In genomic region chr18:48090021-48090420, GRCh38 we compare ENCODE assay signal across 21 cellular contexts.
"Had no signal": no experiment of that assay in that cellular context is flagged by ENCODE, and none has a peak within 500 bp of the region (broad histone marks: within the 10 kb centered on the region; RNA-seq: fewer than 3 reads in every experiment).

No MANE protein-coding gene starts in this region.

- H3K27ac ChIP-seq: SJSA1, SK-N-MC had no signal

- DNase-seq: KBM-7, MV-4-11, NCI-H1048, NCI-H1105, NCI-H1417, NCI-H1436 treated with DMSO at 0.1 percent for 48 hours, NCI-H1694, NCI-H187 treated with DMSO at 0.1 percent for 48 hours, NCI-H2029 treated with DMSO at 0.1 percent for 48 hours, NCI-H2171 treated with DMSO at 0.1 percent for 48 hours, NCI-H345, NCI-H446 treated with DMSO at 0.1 percent for 48 hours, NCI-H510A treated with DMSO at 0.1 percent for 48 hours, NCI-H526, NCI-H82, Right ventricle myocardium superior, RPMI8226, SIG-M5 had no signal

- H3K4me1 ChIP-seq: SJSA1 had no signal

- FAIRE-seq: RCC 7860 had no signal

- H3K9me3 ChIP-seq: SJSA1 had no signal

- H3K36me3 ChIP-seq: SJSA1 had no signal

- H3K4me3 ChIP-seq: SJSA1, SK-N-MC had no signal
